ENCODE assay signal across 8 cellular contexts in the genomic region with DNA sequence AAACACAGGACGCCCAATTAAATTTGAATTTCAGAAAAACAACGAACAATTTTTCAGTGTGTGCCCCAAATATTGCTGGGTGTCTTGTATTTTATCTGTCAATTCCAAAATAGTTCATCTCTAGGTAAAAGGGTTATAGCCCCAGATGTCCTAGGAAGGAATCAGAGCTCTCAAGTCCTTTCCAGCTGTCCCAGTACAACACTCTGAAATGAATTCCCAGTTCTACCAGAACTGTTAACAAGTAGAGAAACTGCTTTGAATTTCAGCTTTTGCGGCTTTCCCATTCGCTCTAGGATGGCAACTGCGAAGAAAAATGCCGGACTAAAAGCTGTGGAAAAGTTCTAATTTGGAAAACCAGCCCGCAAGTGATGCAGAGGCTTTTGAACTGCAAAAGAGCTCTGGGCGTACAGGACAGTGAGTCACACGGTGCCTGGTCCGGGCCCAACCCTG. TPM values are rescaled to one million over a fixed set of nuclear protein-coding genes. Genes with fewer than 3 reads are reported as not detected.
A peak's percentile ranks its signal among the peaks of the same experiment; 100 is the strongest.
DNase-seq lines count a peak whose midpoint lies in the region; ATAC-seq and TF ChIP-seq lines count a peak whose summit lies in the region.

No MANE protein-coding gene starts in this region.

- TF ChIP-seq CTCF in A673 (conservative IDR thresholded peaks at IDR 0.05; ENCODE audit: low read depth, low read length) (no peak), choroid plexus epithelial cell (conservative IDR thresholded peaks at IDR 0.05; ENCODE audit: low read depth, low read length) (no peak)

- peaks cover 0 to 6% of the 10 kb centered on the region in 2 donors for H3K36me3 Mint-ChIP-seq in naive B cell

- no peaks in the 10 kb centered on the region for H3K27me3 Mint-ChIP-seq in naive B cell

- no peaks in the 10 kb centered on the region for H3K36me3 ChIP-seq in A673 (ENCODE audit: insufficient read depth, low read length, poor library complexity, severe bottlenecking)

- H3K9me3 Mint-ChIP-seq in naive B cell, result peaks cover 0 to 10% (median 0%) of the 10 kb centered on the region in 7 donors

- intact Hi-C loops in A673 (cut with micrococcal nuclease; ENCODE audit: unreplicated experiment), result no loop called here

- TSS peak; percentile 89 for BruUV-seq in A673 (replicated peaks; lab: Mats Ljungman, UMichigan)

- peak overlapping the region; percentile 86 to 95 (median 94) for H3K4me3 Mint-ChIP-seq in naive B cell

- peak overlapping the region; percentile 79 for H3K4me3 ChIP-seq in A673 (ENCODE audit: low read depth, low read length, poor library complexity, severe bottlenecking)
- H3K4me3 ChIP-seq in Jurkat, Clone E6-1 (ENCODE audit: low read length), result peak overlapping the region; percentile 95
- peak overlapping the region; percentile 97 for H3K4me3 ChIP-seq in choroid plexus epithelial cell (ENCODE audit: low read depth, low read length)

- H3K4me1 ChIP-seq in A673 (ENCODE audit: insufficient read depth, low read length, poor library complexity, severe bottlenecking), result peaks cover 20% of the 10 kb centered on the region

- H3K27me3 ChIP-seq in A673 (replicated peaks; ENCODE audit: insufficient read depth, low read depth, low read length, poor library complexity), result no peaks in the 10 kb centered on the region

- CTCF ChIA-PET in A673 (lab: Charles Lee), result interaction anchor here (0.6 kb wide), 1 partner anchor 90 kb away, joined by 3 read pairs; no protein-coding TSS in a partner anchor

- H3K9me3 ChIP-seq in A673 (ENCODE audit: low read depth, low read length, poor library complexity, severe bottlenecking), result no peaks in the 10 kb centered on the region

- ATAC-seq in naive B cell (ENCODE audit: low read depth in 2 of 2) (no peak), GM21367 (IDR thresholded peaks at IDR 0.05; ENCODE audit: unreplicated experiment) (no peak), HG02840 (IDR thresholded peaks at IDR 0.05; ENCODE audit: low FRiP score, unreplicated experiment) (no peak)

- peak overlapping the region; percentile 39 to 96 (median 88) for H3K27ac Mint-ChIP-seq in naive B cell

- H3K27ac ChIP-seq in A673 (ENCODE audit: low read depth, low read length, poor library complexity, severe bottlenecking), result peak overlapping the region; percentile 88

- no peak for DNase-seq in A673 (ENCODE audit: low spot score)
- no peak for DNase-seq in Jurkat, Clone E6-1 (ENCODE audit: low read depth, low spot score)
- DNase-seq in choroid plexus epithelial cell (ENCODE audit: low read depth), result no peak
- no peak for DNase-seq in naive B cell
- no peak for DNase-seq in NCI-H345 treated with DMSO at 0.1 percent for 48 hours (lab: John Stamatoyannopoulos, UW; ENCODE audit: unreplicated experiment)
- DNase-seq in NCI-H69 (lab: John Stamatoyannopoulos, UW), result no peak

- POLR2A ChIA-PET in A673 (lab: Charles Lee; ENCODE audit: low non-redundant PET), result no interaction called here

- peaks cover 25 to 35% (median 35%) of the 10 kb centered on the region in 3 donors for H3K4me1 Mint-ChIP-seq in naive B cell

RNA-seq across cellular contexts. Expression of a gene that starts 0.5 kb away (rescaled TPM):
- total RNA-seq in A673 (2021), result 62.8 and 67.3 TPM in 2 replicates
- 40.4 TPM for polyA plus RNA-seq in Jurkat, Clone E6-1 (2012; ENCODE audit: insufficient read depth, insufficient read length)
- 10 to 100 TPM in 5 of 6 donors, 1 to 10 TPM in 1; 9.6 to 33.6 (median 18.3) TPM for polyA plus RNA-seq in naive B cell (ENCODE audit: low read depth in 6 of 6)
